17 cellular contexts compared by ENCODE assay signal in the genomic region with DNA sequence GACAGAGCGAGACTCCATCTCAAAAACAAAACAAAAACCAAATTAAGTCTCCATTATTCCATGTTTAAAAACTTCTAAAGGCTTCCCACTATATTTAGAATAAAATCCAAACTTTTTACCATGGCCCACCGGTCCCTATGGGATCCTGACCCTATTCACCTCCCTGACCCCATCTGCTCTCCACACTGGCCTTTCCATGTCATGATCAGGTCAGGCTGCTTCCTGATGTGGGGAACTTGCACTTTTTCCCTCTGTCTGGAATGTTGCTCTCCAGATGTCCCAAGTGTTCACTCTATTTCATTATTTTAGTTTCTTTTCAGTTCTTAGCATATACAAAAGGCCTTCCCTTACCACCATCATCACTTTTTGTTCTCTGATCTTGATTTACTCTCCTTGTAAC.
"Had no signal": no experiment of that assay in that cellular context is flagged by ENCODE, and none has a peak within 500 bp of the region (broad histone marks: within the 10 kb centered on the region; RNA-seq: fewer than 3 reads in every experiment).

No MANE protein-coding gene starts in this region.

- H3K4me3 Mint-ChIP-seq: endodermal cell; naive thymus-derived CD8-positive, alpha-beta T cell had no signal

- H3K4me3 ChIP-seq: breast epithelium, left lung, lung, spleen, tibial nerve had no signal

- H3K27ac ChIP-seq: breast epithelium, left lung, spleen, tibial nerve had no signal

- H3K36me3 ChIP-seq: breast epithelium, left lung, spleen, tibial nerve had no signal

- H3K9me3 Mint-ChIP-seq: activated naive CD4-positive, alpha-beta T cell treated with anti-CD3 and anti-CD28 coated beads, Interleukin-2, amount 50 U/mL, for 72 hours; endodermal cell; naive thymus-derived CD8-positive, alpha-beta T cell had no signal

- H3K27me3 Mint-ChIP-seq: naive thymus-derived CD8-positive, alpha-beta T cell had no signal

- H3K27ac Mint-ChIP-seq: endodermal cell had no signal

- DNase-seq: activated CD4-positive, alpha-beta T cell treated with anti-CD3 and anti-CD28 coated beads for 4 hours; activated CD4-positive, alpha-beta T cell treated with anti-CD3 and anti-CD28 coated beads, Interleukin-2, amount 50 U/mL, for 4 hours; activated gamma-delta T cell; central memory CD4-positive, alpha-beta T cell; endodermal cell; foreskin melanocyte; kidney glomerular epithelial cell; left lung; naive thymus-derived CD8-positive, alpha-beta T cell; right cardiac atrium; spleen; stimulated activated naive CD4-positive, alpha-beta T cell treated with Interleukin-2 at 50 U/mL for 16 hours; T-helper 1 cell had no signal

- H3K36me3 Mint-ChIP-seq: activated naive CD4-positive, alpha-beta T cell treated with anti-CD3 and anti-CD28 coated beads, Interleukin-2, amount 50 U/mL, for 72 hours; naive thymus-derived CD8-positive, alpha-beta T cell had no signal

- H3K9me3 ChIP-seq: breast epithelium, left lung, spleen, tibial nerve had no signal

- H3K4me1 ChIP-seq: breast epithelium, left lung, spleen, tibial nerve had no signal

- H3K27me3 ChIP-seq: breast epithelium, left lung, spleen, tibial nerve had no signal
